15 cellular contexts compared by ENCODE assay signal in genomic region chr14:23181946-23182345, GRCh38. TPM values are rescaled to one million over a fixed set of nuclear protein-coding genes. Genes with fewer than 3 reads are reported as not detected.
DNase-seq lines count a peak whose midpoint lies in the region; ATAC-seq, FAIRE-seq and TF ChIP-seq lines count a peak whose summit lies in the region.
"Had no signal": no experiment of that assay in that cellular context is flagged by ENCODE, and none has a peak within 500 bp of the region (broad histone marks: within the 10 kb centered on the region; RNA-seq: fewer than 3 reads in every experiment).

No MANE protein-coding gene starts in this region.

- no peak for TF ChIP-seq RAD21 in SK-N-SH (IDR thresholded peaks at IDR 0.05; ENCODE audit: low read length)

- no peak overlapping the region for H2AFZ ChIP-seq in SK-N-SH (ENCODE audit: low read depth)

- no peak overlapping the region for H3K4me3 Mint-ChIP-seq in endodermal cell
- H3K4me3 Mint-ChIP-seq: activated CD4-positive, alpha-beta memory T cell treated with anti-CD3 and anti-CD28 coated beads for 36 hours; activated naive CD8-positive, alpha-beta T cell treated with anti-CD3 and anti-CD28 coated beads, Interleukin-2, amount 10 ng/mL, durations not matched to agents 7 days and 5 days had no signal

- CTCF ChIA-PET in SK-N-SH (lab: Yijun Ruan, JAX) = interaction anchor here (0.8 to 16.8 kb wide), 7 partner anchors 10 to 113 kb away, joined by 3 to 495 read pairs (median 4); partner anchors contain the start of gene CEBPE

- H3K36me3 ChIP-seq in SK-N-SH (replicated peaks in 1 of 2; ENCODE audit: control insufficient read depth in 1 of 2, insufficient read depth in 2 of 2, low read length in 1 of 2) (no peaks in the 10 kb centered on the region), endodermal cell (ENCODE audit: control insufficient read depth, insufficient read depth, low read length) (no peaks in the 10 kb centered on the region), upper lobe of left lung (no peaks in the 10 kb centered on the region)

- FAIRE-seq in HTR-8/SVneo (lab: Jason Lieb, UNC) = no peak
- FAIRE-seq: A204.1, H54 had no signal

- ATAC-seq in SK-N-SH treated with all-trans-retinoic acid at 6 μM for 48 hours (no peak), upper lobe of left lung (ENCODE audit: low FRiP score in 2 of 2) (no peak), GM19397 (IDR thresholded peaks at IDR 0.05; ENCODE audit: unreplicated experiment) (no peak)

- H3K27ac ChIP-seq in SK-N-SH (ENCODE audit: low read depth in 2 of 2, low read length in 1 of 2) = no peak overlapping the region
- H3K27ac ChIP-seq in endodermal cell (ENCODE audit: low read depth, low read length) = no peak overlapping the region
- H3K27ac ChIP-seq in upper lobe of left lung = peak overlapping the region in 2 of 4 donors; percentile 52 to 63

- H3K36me3 Mint-ChIP-seq in endodermal cell (ENCODE audit: low read depth) = no peaks in the 10 kb centered on the region
- H3K36me3 Mint-ChIP-seq: activated CD4-positive, alpha-beta memory T cell treated with anti-CD3 and anti-CD28 coated beads for 36 hours; activated naive CD8-positive, alpha-beta T cell treated with anti-CD3 and anti-CD28 coated beads, Interleukin-2, amount 10 ng/mL, durations not matched to agents 7 days and 5 days had no signal

- peaks cover 12% of the 10 kb centered on the region for H3K4me1 Mint-ChIP-seq in endodermal cell

- no peak overlapping the region for H3K27ac Mint-ChIP-seq in endodermal cell
- H3K27ac Mint-ChIP-seq: activated CD4-positive, alpha-beta memory T cell treated with anti-CD3 and anti-CD28 coated beads for 36 hours; activated naive CD8-positive, alpha-beta T cell treated with anti-CD3 and anti-CD28 coated beads, Interleukin-2, amount 10 ng/mL, durations not matched to agents 7 days and 5 days had no signal

- H3K4me2 ChIP-seq in SK-N-SH = peak overlapping the region; percentile 83

- H3K27me3 Mint-ChIP-seq in endodermal cell (ENCODE audit: insufficient read depth) = no peaks in the 10 kb centered on the region

- H3K9me2 ChIP-seq in SK-N-SH = no peaks in the 10 kb centered on the region

- peaks cover 0 to 2% of the 10 kb centered on the region in 2 experiments; a peak in 1 of 4 replicates for H3K4me1 ChIP-seq in SK-N-SH (ENCODE audit: control insufficient read depth in 1 of 2, insufficient read depth in 2 of 2, low read depth in 1 of 2, low read length in 1 of 2)
- H3K4me1 ChIP-seq in endodermal cell (ENCODE audit: control insufficient read depth, insufficient read depth, low read length) = no peaks in the 10 kb centered on the region
- peaks cover 34% of the 10 kb centered on the region for H3K4me1 ChIP-seq in mononuclear cell (ENCODE audit: insufficient read depth, low read length)
- H3K4me1 ChIP-seq in upper lobe of left lung = peaks cover 6 to 23% (median 18%) of the 10 kb centered on the region in 4 donors

- peak overlapping the region in 1 of 2 experiments; percentile 61; a peak in 2 of 4 replicates for H3K4me3 ChIP-seq in SK-N-SH (ENCODE audit: low read depth in 2 of 2, low read length in 1 of 2)
- H3K4me3 ChIP-seq in endodermal cell (ENCODE audit: low read length) = peak overlapping the region; percentile 96
- H3K4me3 ChIP-seq in mononuclear cell (ENCODE audit: low read length) = peak overlapping the region; percentile 33
- H3K4me3 ChIP-seq in upper lobe of left lung = peak overlapping the region in 3 of 4 donors; percentile 41 to 54 (median 51)

- DNase-seq in SK-N-SH = no peak
- peak; percentile 53 for DNase-seq in endodermal cell
- DNase-seq in upper lobe of left lung = no peak
- no peak for DNase-seq in HTR-8/SVneo (ENCODE audit: insufficient read length, low spot score)
- no peak for DNase-seq in SW480 (ENCODE audit: low spot score)
- DNase-seq: NCI-H524 treated with DMSO at 0.1 percent for 48 hours had no signal

- no peak overlapping the region for H3K9ac ChIP-seq in SK-N-SH
- no peak overlapping the region for H3K9ac ChIP-seq in endodermal cell (ENCODE audit: extremely low read depth, low read length, poor library complexity, severe bottlenecking)

- TF ChIP-seq CTCF in SK-N-SH (IDR thresholded peaks at IDR 0.05) (no peak), endodermal cell (conservative IDR thresholded peaks at IDR 0.05) (no peak), upper lobe of left lung (IDR thresholded peaks at IDR 0.05) (no peak)

- H3K27me3 ChIP-seq in SK-N-SH (ENCODE audit: insufficient read depth) (peaks cover 30% of the 10 kb centered on the region), endodermal cell (ENCODE audit: control insufficient read depth, insufficient read depth, low read length, poor library complexity, severe bottlenecking) (no peaks in the 10 kb centered on the region), mononuclear cell (ENCODE audit: insufficient read depth, low read length) (peaks cover 13% of the 10 kb centered on the region), upper lobe of left lung (no peaks in the 10 kb centered on the region)

- no peak for TF ChIP-seq POLR2A in upper lobe of left lung (IDR thresholded peaks at IDR 0.05)

- H3K79me2 ChIP-seq in SK-N-SH (ENCODE audit: insufficient read depth) = no peaks in the 10 kb centered on the region

- no peaks in the 10 kb centered on the region for H3K9me3 Mint-ChIP-seq in endodermal cell
- H3K9me3 Mint-ChIP-seq: activated CD4-positive, alpha-beta memory T cell treated with anti-CD3 and anti-CD28 coated beads for 36 hours; activated naive CD8-positive, alpha-beta T cell treated with anti-CD3 and anti-CD28 coated beads, Interleukin-2, amount 10 ng/mL, durations not matched to agents 7 days and 5 days had no signal

- POLR2A ChIA-PET in SK-N-SH (lab: Yijun Ruan, JAX) = interaction anchor here (0.6 kb wide), 1 partner anchor 14 kb away, joined by 3 read pairs; no protein-coding TSS in a partner anchor

- no peak for TF ChIP-seq EP300 in SK-N-SH (IDR thresholded peaks at IDR 0.05; ENCODE audit: borderline replicate concordance in 1 of 2, low read depth in 1 of 2, low read length in 1 of 2)
- no peak for TF ChIP-seq EP300 in upper lobe of left lung (IDR thresholded peaks at IDR 0.05)

- H4K20me1 ChIP-seq in SK-N-SH (ENCODE audit: insufficient read depth) = no peaks in the 10 kb centered on the region

- whole genome bisulfite sequencing in SK-N-SH (ENCODE audit: low lambda C conversion rate) = 12% methylated on average over 4 of the region's 4 CpGs
- 11 to 33% methylated on average over 1 to 4 of the region's 4 CpGs for WGBS in endodermal cell (ENCODE audit: insufficient coverage in 1 of 2, insufficient read length in 1 of 2), 2 experiments
- 21 to 28% methylated on average over 4 of the region's 4 CpGs for WGBS in upper lobe of left lung, 2 donors

- H3K9me3 ChIP-seq in SK-N-SH (no peaks in the 10 kb centered on the region), endodermal cell (ENCODE audit: control insufficient read depth, low read length) (no peaks in the 10 kb centered on the region), mononuclear cell (ENCODE audit: low read depth, low read length) (no peaks in the 10 kb centered on the region), upper lobe of left lung (no peaks in the 10 kb centered on the region)

- no peaks in the 10 kb centered on the region for H3F3A ChIP-seq in SK-N-SH (replicated peaks; ENCODE audit: insufficient read depth)

TF ChIP-seq in SK-N-SH, 30 proteins besides CTCF, POLR2A, EP300 and RAD21 (continues in another document):
- TF ChIP-seq ZBTB33 (IDR thresholded peaks at IDR 0.05; ENCODE audit: borderline replicate concordance, low read depth) = no peak
- no peak for TF ChIP-seq RCOR1 (IDR thresholded peaks at IDR 0.05; ENCODE audit: low read length)

TF ChIP-seq in SK-N-SH treated with all-trans-retinoic acid at 6 μM for 48 hours, 23 proteins besides CTCF, POLR2A, EP300 and RAD21:
- no peak for TF ChIP-seq CREB5 (CRISPR knock-in tag; IDR thresholded peaks at IDR 0.05; ENCODE audit: low read depth)
- no peak for TF ChIP-seq ZNF8 (CRISPR knock-in tag; IDR thresholded peaks at IDR 0.05)

RNA-seq across cellular contexts. Expression of gene SLC7A8, which starts 1.5 kb away (rescaled TPM):
- polyA plus RNA-seq in SK-N-SH (2012; rRNA removed) = 0.96 and 1.4 TPM in 2 replicates
- polyA plus RNA-seq in SK-N-SH (2012; cell fraction: cytosol; rRNA removed) = 0.75 and 1.4 TPM in 2 replicates
- 1.1 and 1.2 TPM in 2 replicates for polyA plus RNA-seq in SK-N-SH (2012; cell fraction: nucleus; rRNA removed)
- 10 to 100 TPM; 47.6 to 48.9 TPM for total RNA-seq in endodermal cell
- 25.0 TPM for polyA plus RNA-seq in endodermal cell (2013, experiment 1 of 2)
- 20.3 TPM for polyA plus RNA-seq in endodermal cell (2013, experiment 2 of 2)
- 0.21 TPM for total RNA-seq in mononuclear cell
- 10 to 100 TPM; 30.4 to 58.2 (median 42.0) TPM for total RNA-seq in upper lobe of left lung
- total RNA-seq: lung microvascular endothelial cell had no signal

RNA-seq across cellular contexts. Expression of gene RNF212B, which starts 55.8 kb away (rescaled TPM):
- not detected in 2 replicates for polyA plus RNA-seq in SK-N-SH (2012; rRNA removed)
- polyA plus RNA-seq in SK-N-SH (2012; cell fraction: cytosol; rRNA removed) = not detected in 2 replicates
- not detected in 2 replicates for polyA plus RNA-seq in SK-N-SH (2012; cell fraction: nucleus; rRNA removed)
- total RNA-seq in endodermal cell = not detected
- polyA plus RNA-seq in endodermal cell (2013, experiment 1 of 2) = not detected
- polyA plus RNA-seq in endodermal cell (2013, experiment 2 of 2) = not detected
- 0.10 TPM for total RNA-seq in mononuclear cell
- total RNA-seq in upper lobe of left lung = not detected
- total RNA-seq: activated CD4-positive, alpha-beta memory T cell treated with anti-CD3 and anti-CD28 coated beads for 36 hours; activated naive CD8-positive, alpha-beta T cell treated with anti-CD3 and anti-CD28 coated beads, Interleukin-2, amount 10 ng/mL, durations not matched to agents 7 days and 5 days; Daoy; lung microvascular endothelial cell had no signal

Comparison
In these comparisons a context has a peak if more than half of its experiments do, and no peak if none do; other contexts are left out.
1. RNA of gene SLC7A8, which starts 1.5 kb away (total RNA-seq): 47.6 to 48.9 TPM in endodermal cell and 30.4 to 58.2 TPM in upper lobe of left lung; 0.21 TPM in mononuclear cell (single experiment); every median in the first group is over 10 times any median in the second.